Comparison of ENCODE assay signal across 31 cellular contexts in the genomic region with DNA sequence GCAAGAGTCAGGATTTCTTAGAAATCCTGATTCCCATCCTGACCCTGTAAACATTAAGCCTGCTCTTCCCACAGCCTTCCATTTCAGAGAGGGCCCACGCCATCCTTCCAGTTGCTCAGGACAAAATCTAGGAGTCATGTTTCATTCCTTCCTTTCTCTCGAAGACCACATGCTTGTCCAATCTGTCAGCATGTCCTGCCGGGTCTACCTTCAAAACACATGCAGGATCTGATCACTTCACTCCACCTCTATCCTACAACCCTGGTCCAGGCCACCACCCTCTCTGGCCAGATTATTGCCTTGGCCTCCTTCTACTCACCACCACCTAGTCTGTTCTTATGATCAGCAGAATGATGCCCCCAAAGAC.
"Had no signal": no experiment of that assay in that cellular context is flagged by ENCODE, and none has a peak within 500 bp of the region (broad histone marks: within the 10 kb centered on the region; RNA-seq: fewer than 3 reads in every experiment).

No MANE protein-coding gene starts in this region.

- H3K27ac Mint-ChIP-seq: activated CD4-positive, alpha-beta memory T cell treated with anti-CD3 and anti-CD28 coated beads for 36 hours; activated naive CD4-positive, alpha-beta T cell treated with anti-CD3 and anti-CD28 coated beads for 36 hours; activated naive CD8-positive, alpha-beta T cell treated with anti-CD3 and anti-CD28 coated beads for 36 hours; activated T-helper 1 cell treated with anti-CD3 and anti-CD28 coated beads, Interleukin-12 subunit alpha, Interleukin-12 subunit beta, Interleukin-2, Interleukin-4 antibody, amounts not matched to agents 30 ng/mL and 10 ng/mL and 1 ng/mL, durations not matched to agents 14 hours and 24 hours and 36 hours; effector memory CD8-positive, alpha-beta T cell; immature natural killer cell; naive thymus-derived CD4-positive, alpha-beta T cell; T-helper 1 cell treated with Interleukin-12 subunit alpha and Interleukin-12 subunit beta and Interleukin-4 antibody, amounts not matched to agents 30 μg/mL and 1 μg/mL, for 36 hours had no signal

- H3K4me3 Mint-ChIP-seq: activated CD4-positive, alpha-beta memory T cell treated with anti-CD3 and anti-CD28 coated beads for 36 hours; activated naive CD4-positive, alpha-beta T cell treated with anti-CD3 and anti-CD28 coated beads for 36 hours; activated naive CD8-positive, alpha-beta T cell treated with anti-CD3 and anti-CD28 coated beads for 36 hours; activated T-helper 1 cell treated with anti-CD3 and anti-CD28 coated beads, Interleukin-12 subunit alpha, Interleukin-12 subunit beta, Interleukin-2, Interleukin-4 antibody, amounts not matched to agents 30 ng/mL and 10 ng/mL and 1 ng/mL, durations not matched to agents 14 hours and 24 hours and 36 hours; effector memory CD8-positive, alpha-beta T cell; immature natural killer cell; naive thymus-derived CD4-positive, alpha-beta T cell; T-helper 1 cell treated with Interleukin-12 subunit alpha and Interleukin-12 subunit beta and Interleukin-4 antibody, amounts not matched to agents 30 μg/mL and 1 μg/mL, for 36 hours had no signal

- H3K4me3 ChIP-seq: adrenal gland, body of pancreas, cardiac muscle cell, gastroesophageal sphincter, heart left ventricle, right atrium auricular region, testis, transverse colon had no signal

- H3K27ac ChIP-seq: adrenal gland, body of pancreas, cardiac muscle cell, gastroesophageal sphincter, heart left ventricle, parathyroid adenoma, right atrium auricular region, testis, transverse colon, VCaP had no signal

- H3K36me3 Mint-ChIP-seq: activated CD4-positive, alpha-beta memory T cell treated with anti-CD3 and anti-CD28 coated beads for 36 hours; activated naive CD8-positive, alpha-beta T cell treated with anti-CD3 and anti-CD28 coated beads for 36 hours; immature natural killer cell; naive thymus-derived CD4-positive, alpha-beta T cell had no signal

- H3K9me3 ChIP-seq: adrenal gland, body of pancreas, gastroesophageal sphincter, heart left ventricle, right atrium auricular region, testis, transverse colon had no signal

- H3K9ac ChIP-seq: parathyroid adenoma had no signal

- H3K4me1 Mint-ChIP-seq: immature natural killer cell; naive thymus-derived CD4-positive, alpha-beta T cell had no signal

- H3K36me3 ChIP-seq: adrenal gland, cardiac muscle cell, gastroesophageal sphincter, heart left ventricle, right atrium auricular region, transverse colon had no signal

- H3K4me1 ChIP-seq: adrenal gland, parathyroid adenoma, testis had no signal

- ATAC-seq: activated CD4-positive, CD25-positive, alpha-beta regulatory T cell treated with anti-CD3 and anti-CD28 coated beads, Interleukin-2, amount 50 U/mL, for 24 hours; body of pancreas; effector memory CD8-positive, alpha-beta T cell; gastroesophageal sphincter; heart left ventricle; left colon; naive thymus-derived CD4-positive, alpha-beta T cell; stimulated activated naive CD8-positive, alpha-beta T cell treated with anti-CD3 and anti-CD28 coated beads, Interleukin-15, Interleukin-2, amounts not matched to agents 100 U/mL and 50 U/mL, for 24 hours had no signal

- H3K27me3 Mint-ChIP-seq: activated CD4-positive, alpha-beta memory T cell treated with anti-CD3 and anti-CD28 coated beads for 36 hours; activated naive CD8-positive, alpha-beta T cell treated with anti-CD3 and anti-CD28 coated beads for 36 hours; naive thymus-derived CD4-positive, alpha-beta T cell had no signal

- H3K27me3 ChIP-seq: adrenal gland, body of pancreas, cardiac muscle cell, gastroesophageal sphincter, heart left ventricle, right atrium auricular region, testis, transverse colon had no signal

- H3K9me3 Mint-ChIP-seq: activated CD4-positive, alpha-beta memory T cell treated with anti-CD3 and anti-CD28 coated beads for 36 hours; activated naive CD4-positive, alpha-beta T cell treated with anti-CD3 and anti-CD28 coated beads for 36 hours; activated naive CD8-positive, alpha-beta T cell treated with anti-CD3 and anti-CD28 coated beads for 36 hours; activated T-helper 1 cell treated with anti-CD3 and anti-CD28 coated beads, Interleukin-12 subunit alpha, Interleukin-12 subunit beta, Interleukin-2, Interleukin-4 antibody, amounts not matched to agents 30 ng/mL and 10 ng/mL and 1 ng/mL, durations not matched to agents 14 hours and 24 hours and 36 hours; effector memory CD8-positive, alpha-beta T cell; immature natural killer cell; naive thymus-derived CD4-positive, alpha-beta T cell; T-helper 1 cell treated with Interleukin-12 subunit alpha and Interleukin-12 subunit beta and Interleukin-4 antibody, amounts not matched to agents 30 μg/mL and 1 μg/mL, for 36 hours had no signal

- H2AFZ ChIP-seq: parathyroid adenoma had no signal

- DNase-seq: activated CD4-positive, alpha-beta memory T cell treated with anti-CD3 and anti-CD28 coated beads for 36 hours; activated CD4-positive, alpha-beta T cell treated with anti-CD3 and anti-CD28 coated beads for 48 hours; activated CD8-positive, alpha-beta memory T cell treated with anti-CD3 and anti-CD28 coated beads, Interleukin-2, amount 50 U/mL, for 4 hours; activated effector memory CD4-positive, alpha-beta T cell treated with anti-CD3 and anti-CD28 coated beads, Interleukin-2, amount 50 U/mL, for 16 hours; activated naive CD4-positive, alpha-beta T cell treated with anti-CD3 and anti-CD28 coated beads for 36 hours; activated naive CD8-positive, alpha-beta T cell treated with anti-CD3 and anti-CD28 coated beads for 36 hours; activated T-cell treated with anti-CD3 and anti-CD28 coated beads, Interleukin-2, amount 50 U/mL, for 1 hour; adrenal gland; body of pancreas; cortex of kidney; effector memory CD8-positive, alpha-beta T cell; heart left ventricle; hypothalamus; immature natural killer cell; kidney; left colon; midbrain; naive thymus-derived CD4-positive, alpha-beta T cell; occipital lobe; stimulated activated naive CD8-positive, alpha-beta T cell treated with anti-CD3 and anti-CD28 coated beads, Interleukin-15, Interleukin-2, amounts not matched to agents 100 U/mL and 50 U/mL, for 24 hours; T-helper 9 cell; testis; transverse colon had no signal
